In genomic region chr6:87029711-87030314, GRCh38 we compare ENCODE assay signal across 8 cellular contexts.
DNase-seq lines count a peak whose midpoint lies in the region; ATAC-seq, FAIRE-seq and TF ChIP-seq lines count a peak whose summit lies in the region.

No MANE protein-coding gene starts in this region.

- in situ Hi-C loops in GM12878 (cut with MboI) = no loop called here

- peak; percentile 11 to 60 for TF ChIP-seq CTCF in right atrium auricular region (IDR thresholded peaks at IDR 0.05)
- peak; percentile 50 to 56 (median 51) for TF ChIP-seq CTCF in GM12878 (IDR thresholded peaks at IDR 0.05 in 2 of 3, conservative IDR thresholded peaks at IDR 0.05 in 1 of 3; ENCODE audit: control insufficient read depth in 2 of 3, extremely low read depth in 1 of 3, insufficient read depth in 1 of 3, low read depth in 3 of 3, low read length in 3 of 3)
- peak; percentile 43 for TF ChIP-seq CTCF in lower lobe of right lung (IDR thresholded peaks at IDR 0.05)

- no peak for DNase-seq in right atrium auricular region (ENCODE audit: low spot score)
- no peak for DNase-seq in right cardiac atrium
- peak; percentile 2 for DNase-seq in NCI-H2029 treated with DMSO at 0.1 percent for 48 hours (lab: John Stamatoyannopoulos, UW)
- no peak for DNase-seq in GM12878 (ENCODE audit: low read depth, low spot score)
- no peak for DNase-seq in lower lobe of right lung
- DNase-seq in GF-D8 (lab: John Stamatoyannopoulos, UW) = no peak
- no peak for DNase-seq in posterior cingulate gyrus
- no peak for DNase-seq in activated T-cell treated with anti-CD3 and anti-CD28 coated beads for 4 hours

- no peak overlapping the region for H2AFZ ChIP-seq in GM12878 (ENCODE audit: control insufficient read depth, low read depth, low read length)

- no peaks in the 10 kb centered on the region for H4K20me1 ChIP-seq in GM12878 (ENCODE audit: control insufficient read depth, insufficient read depth)

- RAD21 ChIA-PET in GM12878 (lab: Charles Lee; ENCODE audit: unreplicated experiment) = no interaction called here

- no peak for FAIRE-seq in GM12878 (lab: Jason Lieb, UNC)

- no peak overlapping the region for H3K9ac ChIP-seq in GM12878 (ENCODE audit: control insufficient read depth, insufficient read depth, low read length)

- peak; percentile 48 for TF ChIP-seq RAD21 in GM12878 (IDR thresholded peaks at IDR 0.05; ENCODE audit: insufficient read depth, low read depth, low read length)

- no TSS peak for BruUV-seq in GM12878 (replicated peaks; lab: Mats Ljungman, UMichigan)

- POLR2A ChIA-PET in GM12878 (lab: Charles Lee) = no interaction called here

- SMC1A ChIA-PET in GM12878 (lab: Charles Lee; ENCODE audit: uncharacterized antibody, unreplicated experiment) = no interaction called here

- H3K36me3 ChIP-seq in right atrium auricular region (no peaks in the 10 kb centered on the region), GM12878 (ENCODE audit: control insufficient read depth in 2 of 2, insufficient read depth in 2 of 2, low read length in 1 of 2) (no peaks in the 10 kb centered on the region), lower lobe of right lung (no peaks in the 10 kb centered on the region)

- 71% methylated on average over 3 of the region's 3 CpGs for WGBS in right cardiac atrium
- 31% methylated on average over 3 of the region's 3 CpGs for WGBS in GM12878 (ENCODE audit: insufficient coverage, insufficient replicate concordance, low lambda C conversion rate, missing lambda C conversion rate)

- intact Hi-C loops in right cardiac atrium (cut with DNase I) = no loop called here
- intact Hi-C loops in GM12878 (cut with micrococcal nuclease; ENCODE audit: unreplicated experiment) = loop anchor here (1.0 kb wide), 2 partner anchors 87 to 1107 kb away; no protein-coding TSS in a partner anchor
- intact Hi-C loops in lower lobe of right lung (cut with DNase I) = no loop called here
- intact Hi-C loops in posterior cingulate gyrus (cut with DNase I) = loop anchor here (5.0 to 10.0 kb wide), 2 partner anchors 1105 to 1273 kb away; no protein-coding TSS in a partner anchor

- CTCF ChIA-PET in GM12878 (lab: Yijun Ruan, JAX) = no interaction called here

- H3K4me2 ChIP-seq in GM12878 (ENCODE audit: control insufficient read depth, insufficient read depth) = no peak overlapping the region

- H3K27ac ChIP-seq in right atrium auricular region = no peak overlapping the region
- H3K27ac ChIP-seq in right cardiac atrium (ENCODE audit: low read length) = no peak overlapping the region
- no peak overlapping the region for H3K27ac ChIP-seq in GM12878 (ENCODE audit: control insufficient read depth, insufficient read depth)
- H3K27ac ChIP-seq in lower lobe of right lung = no peak overlapping the region

- no peaks in the 10 kb centered on the region for H3K27me3 ChIP-seq in right atrium auricular region
- no peaks in the 10 kb centered on the region for H3K27me3 ChIP-seq in right cardiac atrium (ENCODE audit: control insufficient read depth, insufficient read depth)
- peaks cover 0 to 5% of the 10 kb centered on the region in 2 experiments; a peak in 2 of 4 replicates for H3K27me3 ChIP-seq in GM12878 (replicated peaks in 1 of 2; ENCODE audit: control insufficient read depth in 2 of 2, insufficient read depth in 2 of 2, low read length in 1 of 2)
- no peaks in the 10 kb centered on the region for H3K27me3 ChIP-seq in lower lobe of right lung (ENCODE audit: low read depth)

- no peak for TF ChIP-seq EP300 in GM12878 (IDR thresholded peaks at IDR 0.05; ENCODE audit: borderline replicate concordance in 1 of 2, control insufficient read depth in 1 of 2, low read depth in 2 of 2, low read length in 2 of 2)

- ATAC-seq in right cardiac atrium = no peak
- ATAC-seq in GM12878 = peak; percentile 70
- ATAC-seq in lower lobe of right lung = no peak

- H3K9me3 ChIP-seq in right atrium auricular region = no peaks in the 10 kb centered on the region
- no peaks in the 10 kb centered on the region for H3K9me3 ChIP-seq in right cardiac atrium (ENCODE audit: control insufficient read depth, low read length)
- no peaks in the 10 kb centered on the region for H3K9me3 ChIP-seq in GM12878 (replicated peaks; ENCODE audit: control insufficient read depth, insufficient read depth, low read length)
- H3K9me3 ChIP-seq in lower lobe of right lung = no peaks in the 10 kb centered on the region

- no peaks in the 10 kb centered on the region for H3K79me2 ChIP-seq in GM12878 (ENCODE audit: control insufficient read depth, insufficient read depth, low read length)

- H3K4me1 ChIP-seq in right atrium auricular region (no peaks in the 10 kb centered on the region), right cardiac atrium (ENCODE audit: control insufficient read depth, insufficient read depth, low read length) (no peaks in the 10 kb centered on the region), GM12878 (ENCODE audit: control insufficient read depth, insufficient read depth, low read length) (no peaks in the 10 kb centered on the region), lower lobe of right lung (no peaks in the 10 kb centered on the region)

- no peak for TF ChIP-seq POLR2A in GM12878 (IDR thresholded peaks at IDR 0.05; ENCODE audit: low read depth, low read length)

- H3K4me3 ChIP-seq in right atrium auricular region (no peak overlapping the region), right cardiac atrium (ENCODE audit: low read length) (no peak overlapping the region), GM12878 (no peak overlapping the region), lower lobe of right lung (no peak overlapping the region)

TF ChIP-seq in GM12878, 131 proteins besides CTCF, POLR2A, EP300 and RAD21:
- no peak for TF ChIP-seq KLF5 (IDR thresholded peaks at IDR 0.05; ENCODE audit: partially characterized antibody)
- peak; percentile 33; the same call in 1 of the 2 replicates for TF ChIP-seq SMC3 (IDR thresholded peaks at IDR 0.05; ENCODE audit: borderline replicate concordance, low read length)
- TF ChIP-seq ZZZ3 (IDR thresholded peaks at IDR 0.05; ENCODE audit: control insufficient read depth, insufficient read length, low read depth) = no peak

Comparison
In these comparisons a context has a peak if more than half of its experiments do, and no peak if none do; other contexts are left out.
1. intact Hi-C loops: an anchor here in GM12878 (1.0 kb wide) and posterior cingulate gyrus (5.0 to 10.0 kb wide); none called in right cardiac atrium and lower lobe of right lung.